ENCODE assay signal across 8 cellular contexts in the genomic region with DNA sequence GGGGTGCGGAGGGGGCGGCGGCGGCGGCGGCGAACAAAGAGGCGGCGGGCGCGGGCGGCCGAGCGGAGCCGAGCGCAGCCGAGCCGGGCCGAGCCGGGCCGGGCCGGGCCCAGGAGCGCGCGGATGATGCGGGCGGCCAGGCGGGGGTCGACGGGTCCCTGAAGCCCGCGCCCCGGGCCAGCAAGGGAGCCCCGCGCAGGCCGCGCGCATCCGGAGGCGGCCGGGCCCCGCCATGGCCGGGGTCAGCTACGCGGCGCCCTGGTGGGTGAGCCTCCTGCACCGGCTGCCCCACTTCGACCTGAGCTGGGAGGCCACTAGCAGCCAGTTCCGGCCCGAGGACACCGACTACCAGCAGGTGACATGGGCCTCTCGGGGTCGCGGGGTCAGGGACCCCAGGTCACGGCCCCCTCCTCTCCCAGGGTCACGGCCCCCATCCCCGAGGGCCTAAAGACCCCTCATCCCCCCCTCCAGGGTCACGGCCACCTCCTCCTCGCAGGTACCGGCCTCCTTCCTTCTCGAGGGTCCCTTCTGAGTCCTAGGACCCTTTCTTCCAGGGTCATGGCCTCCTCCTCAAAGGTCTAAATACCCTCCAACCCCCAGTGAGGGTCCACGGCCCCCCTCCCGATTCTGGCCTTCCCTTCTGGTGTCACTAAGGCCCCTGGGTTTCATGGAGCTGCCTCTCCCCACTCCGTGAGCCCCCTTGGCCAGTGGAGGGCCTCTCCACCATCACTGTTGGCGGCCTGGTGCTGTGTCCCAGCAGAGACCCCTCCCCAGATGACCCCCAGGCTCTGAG. TPM values are rescaled to one million over a fixed set of nuclear protein-coding genes. Genes with fewer than 3 reads are reported as not detected.
A peak's percentile ranks its signal among the peaks of the same experiment; 100 is the strongest.
DNase-seq lines count a peak whose midpoint lies in the region; ATAC-seq and TF ChIP-seq lines count a peak whose summit lies in the region.

A gene with protein sequence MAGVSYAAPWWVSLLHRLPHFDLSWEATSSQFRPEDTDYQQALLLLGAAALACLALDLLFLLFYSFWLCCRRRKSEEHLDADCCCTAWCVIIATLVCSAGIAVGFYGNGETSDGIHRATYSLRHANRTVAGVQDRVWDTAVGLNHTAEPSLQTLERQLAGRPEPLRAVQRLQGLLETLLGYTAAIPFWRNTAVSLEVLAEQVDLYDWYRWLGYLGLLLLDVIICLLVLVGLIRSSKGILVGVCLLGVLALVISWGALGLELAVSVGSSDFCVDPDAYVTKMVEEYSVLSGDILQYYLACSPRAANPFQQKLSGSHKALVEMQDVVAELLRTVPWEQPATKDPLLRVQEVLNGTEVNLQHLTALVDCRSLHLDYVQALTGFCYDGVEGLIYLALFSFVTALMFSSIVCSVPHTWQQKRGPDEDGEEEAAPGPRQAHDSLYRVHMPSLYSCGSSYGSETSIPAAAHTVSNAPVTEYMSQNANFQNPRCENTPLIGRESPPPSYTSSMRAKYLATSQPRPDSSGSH (plus strand): TSS at position 63 of the 793 bp plus-strand sequence. CDS start 170 bp downstream, at position 233.

- POLR2A ChIA-PET in WTC11 (lab: Charles Lee): interaction anchor here (1.1 to 2.9 kb wide), 6 partner anchors 10 to 25 kb away, joined by 3 to 16 read pairs (median 7); no protein-coding TSS in a partner anchor

- peak within 1 kb of the TSS; percentile 82 for H3K4me3 Mint-ChIP-seq in activated naive CD4-positive, alpha-beta T cell treated with anti-CD3 and anti-CD28 coated beads, Interleukin-2, amount 10 ng/mL, durations not matched to agents 7 days and 5 days
- H3K4me3 Mint-ChIP-seq in WTC11: peak within 1 kb of the TSS; percentile 86
- H3K4me3 Mint-ChIP-seq in progenitor cell of endocrine pancreas (ENCODE audit: low read depth): peak within 1 kb of the TSS; percentile 93

- TF ChIP-seq CTCF in WTC11 (IDR thresholded peaks at IDR 0.05): no peak
- no peak for TF ChIP-seq CTCF in progenitor cell of endocrine pancreas (IDR thresholded peaks at IDR 0.05; ENCODE audit: unreplicated experiment)

- CTCF ChIA-PET in activated naive CD4-positive, alpha-beta T cell treated with anti-CD3 and anti-CD28 coated beads, Interleukin-2, amount 10 ng/mL, durations not matched to agents 7 days and 5 days (lab: Charles Lee): interaction anchor here (0.7 kb wide), 1 partner anchor 60 kb away, joined by 3 read pairs; no protein-coding TSS in a partner anchor
- CTCF ChIA-PET in WTC11 (lab: Charles Lee): interaction anchor here (0.6 to 3.5 kb wide), 19 partner anchors 10 to 278 kb away, joined by 3 to 37 read pairs (median 5); a partner anchor contains a TSS

- no peaks in the 10 kb centered on the region for H3K36me3 Mint-ChIP-seq in activated naive CD4-positive, alpha-beta T cell treated with anti-CD3 and anti-CD28 coated beads, Interleukin-2, amount 10 ng/mL, durations not matched to agents 7 days and 5 days
- H3K36me3 Mint-ChIP-seq in WTC11 (no peaks in the 10 kb centered on the region), progenitor cell of endocrine pancreas (ENCODE audit: insufficient read depth) (no peaks in the 10 kb centered on the region)

- peak; percentile 24 for ATAC-seq in HG03135 (IDR thresholded peaks at IDR 0.05; ENCODE audit: unreplicated experiment)
- ATAC-seq in WTC11: peak; percentile 37; the same call in 1 of the 2 replicates

- H3K9me3 Mint-ChIP-seq in activated naive CD4-positive, alpha-beta T cell treated with anti-CD3 and anti-CD28 coated beads, Interleukin-2, amount 10 ng/mL, durations not matched to agents 7 days and 5 days: no peaks in the 10 kb centered on the region
- H3K9me3 Mint-ChIP-seq in WTC11 (no peaks in the 10 kb centered on the region), progenitor cell of endocrine pancreas (ENCODE audit: low read depth) (no peaks in the 10 kb centered on the region)

- H3K4me1 Mint-ChIP-seq in activated naive CD4-positive, alpha-beta T cell treated with anti-CD3 and anti-CD28 coated beads, Interleukin-2, amount 10 ng/mL, durations not matched to agents 7 days and 5 days: peaks cover 18% of the 10 kb centered on the region
- H3K4me1 Mint-ChIP-seq in WTC11 (peaks cover 23% of the 10 kb centered on the region), progenitor cell of endocrine pancreas (ENCODE audit: low read depth) (peaks cover 14% of the 10 kb centered on the region)

- peak within 1 kb of the TSS; percentile 79 for H3K27ac Mint-ChIP-seq in activated naive CD4-positive, alpha-beta T cell treated with anti-CD3 and anti-CD28 coated beads, Interleukin-2, amount 10 ng/mL, durations not matched to agents 7 days and 5 days
- H3K27ac Mint-ChIP-seq in WTC11 (peak within 1 kb of the TSS; percentile 96), progenitor cell of endocrine pancreas (peak within 1 kb of the TSS; percentile 94)

- peak; percentile 28 for DNase-seq in activated naive CD4-positive, alpha-beta T cell treated with anti-CD3 and anti-CD28 coated beads, Interleukin-2, amount 10 ng/mL, durations not matched to agents 7 days and 5 days
- DNase-seq in activated naive CD4-positive, alpha-beta T cell (lab: John Stamatoyannopoulos, UW): no peak
- DNase-seq in WTC11 (ENCODE audit: low spot score) (no peak), glomerular endothelial cell (ENCODE audit: extremely low read depth, low read depth, low spot score) (no peak), progenitor cell of endocrine pancreas (ENCODE audit: low spot score, unreplicated experiment) (no peak), NCI-H1436 (lab: John Stamatoyannopoulos, UW) (no peak), kidney glomerular epithelial cell (lab: John Stamatoyannopoulos, UW) (no peak)

- peaks cover 49% of the 10 kb centered on the region for H3K27me3 Mint-ChIP-seq in activated naive CD4-positive, alpha-beta T cell treated with anti-CD3 and anti-CD28 coated beads, Interleukin-2, amount 10 ng/mL, durations not matched to agents 7 days and 5 days
- H3K27me3 Mint-ChIP-seq in WTC11 (ENCODE audit: low read depth) (peaks cover 2% of the 10 kb centered on the region; the same call in 1 of the 2 replicates), progenitor cell of endocrine pancreas (peaks cover 3% of the 10 kb centered on the region)

TF ChIP-seq in WTC11, 78 proteins besides CTCF, POLR2A, EP300 and RAD21:
- TF ChIP-seq ZBTB21 (CRISPR knock-in tag; IDR thresholded peaks at IDR 0.05; ENCODE audit: borderline replicate concordance): no peak
- no peak for TF ChIP-seq ZNF219 (CRISPR knock-in tag; IDR thresholded peaks at IDR 0.05; ENCODE audit: borderline replicate concordance)
- TF ChIP-seq, protein P1, sequence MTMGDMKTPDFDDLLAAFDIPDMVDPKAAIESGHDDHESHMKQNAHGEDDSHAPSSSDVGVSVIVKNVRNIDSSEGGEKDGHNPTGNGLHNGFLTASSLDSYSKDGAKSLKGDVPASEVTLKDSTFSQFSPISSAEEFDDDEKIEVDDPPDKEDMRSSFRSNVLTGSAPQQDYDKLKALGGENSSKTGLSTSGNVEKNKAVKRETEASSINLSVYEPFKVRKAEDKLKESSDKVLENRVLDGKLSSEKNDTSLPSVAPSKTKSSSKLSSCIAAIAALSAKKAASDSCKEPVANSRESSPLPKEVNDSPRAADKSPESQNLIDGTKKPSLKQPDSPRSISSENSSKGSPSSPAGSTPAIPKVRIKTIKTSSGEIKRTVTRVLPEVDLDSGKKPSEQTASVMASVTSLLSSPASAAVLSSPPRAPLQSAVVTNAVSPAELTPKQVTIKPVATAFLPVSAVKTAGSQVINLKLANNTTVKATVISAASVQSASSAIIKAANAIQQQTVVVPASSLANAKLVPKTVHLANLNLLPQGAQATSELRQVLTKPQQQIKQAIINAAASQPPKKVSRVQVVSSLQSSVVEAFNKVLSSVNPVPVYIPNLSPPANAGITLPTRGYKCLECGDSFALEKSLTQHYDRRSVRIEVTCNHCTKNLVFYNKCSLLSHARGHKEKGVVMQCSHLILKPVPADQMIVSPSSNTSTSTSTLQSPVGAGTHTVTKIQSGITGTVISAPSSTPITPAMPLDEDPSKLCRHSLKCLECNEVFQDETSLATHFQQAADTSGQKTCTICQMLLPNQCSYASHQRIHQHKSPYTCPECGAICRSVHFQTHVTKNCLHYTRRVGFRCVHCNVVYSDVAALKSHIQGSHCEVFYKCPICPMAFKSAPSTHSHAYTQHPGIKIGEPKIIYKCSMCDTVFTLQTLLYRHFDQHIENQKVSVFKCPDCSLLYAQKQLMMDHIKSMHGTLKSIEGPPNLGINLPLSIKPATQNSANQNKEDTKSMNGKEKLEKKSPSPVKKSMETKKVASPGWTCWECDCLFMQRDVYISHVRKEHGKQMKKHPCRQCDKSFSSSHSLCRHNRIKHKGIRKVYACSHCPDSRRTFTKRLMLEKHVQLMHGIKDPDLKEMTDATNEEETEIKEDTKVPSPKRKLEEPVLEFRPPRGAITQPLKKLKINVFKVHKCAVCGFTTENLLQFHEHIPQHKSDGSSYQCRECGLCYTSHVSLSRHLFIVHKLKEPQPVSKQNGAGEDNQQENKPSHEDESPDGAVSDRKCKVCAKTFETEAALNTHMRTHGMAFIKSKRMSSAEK (CRISPR knock-in tag; IDR thresholded peaks at IDR 0.05; ENCODE audit: borderline replicate concordance): no peak
- TF ChIP-seq, protein P2, sequence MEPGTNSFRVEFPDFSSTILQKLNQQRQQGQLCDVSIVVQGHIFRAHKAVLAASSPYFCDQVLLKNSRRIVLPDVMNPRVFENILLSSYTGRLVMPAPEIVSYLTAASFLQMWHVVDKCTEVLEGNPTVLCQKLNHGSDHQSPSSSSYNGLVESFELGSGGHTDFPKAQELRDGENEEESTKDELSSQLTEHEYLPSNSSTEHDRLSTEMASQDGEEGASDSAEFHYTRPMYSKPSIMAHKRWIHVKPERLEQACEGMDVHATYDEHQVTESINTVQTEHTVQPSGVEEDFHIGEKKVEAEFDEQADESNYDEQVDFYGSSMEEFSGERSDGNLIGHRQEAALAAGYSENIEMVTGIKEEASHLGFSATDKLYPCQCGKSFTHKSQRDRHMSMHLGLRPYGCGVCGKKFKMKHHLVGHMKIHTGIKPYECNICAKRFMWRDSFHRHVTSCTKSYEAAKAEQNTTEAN (CRISPR knock-in tag; IDR thresholded peaks at IDR 0.05): no peak
- TF ChIP-seq, protein P3, sequence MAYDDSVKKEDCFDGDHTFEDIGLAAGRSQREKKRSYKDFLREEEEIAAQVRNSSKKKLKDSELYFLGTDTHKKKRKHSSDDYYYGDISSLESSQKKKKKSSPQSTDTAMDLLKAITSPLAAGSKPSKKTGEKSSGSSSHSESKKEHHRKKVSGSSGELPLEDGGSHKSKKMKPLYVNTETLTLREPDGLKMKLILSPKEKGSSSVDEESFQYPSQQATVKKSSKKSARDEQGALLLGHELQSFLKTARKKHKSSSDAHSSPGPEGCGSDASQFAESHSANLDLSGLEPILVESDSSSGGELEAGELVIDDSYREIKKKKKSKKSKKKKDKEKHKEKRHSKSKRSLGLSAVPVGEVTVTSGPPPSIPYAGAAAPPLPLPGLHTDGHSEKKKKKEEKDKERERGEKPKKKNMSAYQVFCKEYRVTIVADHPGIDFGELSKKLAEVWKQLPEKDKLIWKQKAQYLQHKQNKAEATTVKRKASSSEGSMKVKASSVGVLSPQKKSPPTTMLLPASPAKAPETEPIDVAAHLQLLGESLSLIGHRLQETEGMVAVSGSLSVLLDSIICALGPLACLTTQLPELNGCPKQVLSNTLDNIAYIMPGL (CRISPR knock-in tag; IDR thresholded peaks at IDR 0.05): 0 out of 2 replicates have a peak, but pooled peaks have one; percentile 20

RNA-seq across cellular contexts. Expression of the gene that starts here (rescaled TPM):
- total RNA-seq in WTC11 (2021) (178 to 190 TPM (median 181 TPM) in 3 replicates), glomerular endothelial cell (223 and 321 TPM in 2 replicates), progenitor cell of endocrine pancreas (166 and 170 TPM in 2 replicates)
